In genomic region chr6:16249971-16250370, GRCh38 we compare ENCODE assay signal across 1 cellular context.
TF ChIP-seq lines count a peak whose summit lies in the region.

No MANE protein-coding gene starts in this region.

TF ChIP-seq in neural cell, 6 proteins besides CTCF, POLR2A, EP300 and RAD21:
- TF ChIP-seq REST (IDR thresholded peaks at IDR 0.05; ENCODE audit: borderline replicate concordance): no peak
- peak; percentile 29 for TF ChIP-seq POLR2AphosphoS5 (IDR thresholded peaks at IDR 0.05)
- TF ChIP-seq TAF1 (IDR thresholded peaks at IDR 0.05; ENCODE audit: low read depth): no peak
